9 cellular contexts compared by ENCODE assay signal in genomic region chr12:6763380-6763779, GRCh38. TPM values are rescaled to one million over a fixed set of nuclear protein-coding genes. Genes with fewer than 3 reads are reported as not detected.
A peak's percentile ranks its signal among the peaks of the same experiment; 100 is the strongest.
DNase-seq lines count a peak whose midpoint lies in the region; ATAC-seq and TF ChIP-seq lines count a peak whose summit lies in the region.
"Had no signal": no experiment of that assay in that cellular context is flagged by ENCODE, and none has a peak within 500 bp of the region (broad histone marks: within the 10 kb centered on the region; RNA-seq: fewer than 3 reads in every experiment).

No MANE protein-coding gene starts in this region.

- H3K27ac ChIP-seq in SJSA1 = peak overlapping the region; percentile 45
- peak overlapping the region; percentile 93 to 99 (median 97) for H3K27ac ChIP-seq in gastroesophageal sphincter
- peak overlapping the region; percentile 97 for H3K27ac ChIP-seq in rectal smooth muscle tissue (ENCODE audit: low read depth, low read length)

- WGBS in gastroesophageal sphincter (ENCODE audit: low coverage in 1 of 2), 2 donors = 52 to 95% methylated on average over 2 to 3 of the region's 4 CpGs

- no peaks in the 10 kb centered on the region for H3K9me3 ChIP-seq in SJSA1 (replicated peaks)
- no peaks in the 10 kb centered on the region for H3K9me3 ChIP-seq in gastroesophageal sphincter

- H3K9ac ChIP-seq in rectal smooth muscle tissue (ENCODE audit: low read length) = no peak overlapping the region

- H3K36me3 ChIP-seq in BJ (ENCODE audit: control insufficient read depth, insufficient read depth, low read length) (no peaks in the 10 kb centered on the region), SJSA1 (peaks cover 2% of the 10 kb centered on the region), gastroesophageal sphincter (no peaks in the 10 kb centered on the region), rectal smooth muscle tissue (ENCODE audit: control insufficient read depth, insufficient read depth, low read length) (no peaks in the 10 kb centered on the region)

- CTCF ChIA-PET in BJ (lab: Yijun Ruan, JAX) = interaction anchor here (0.9 to 13.4 kb wide), 4 partner anchors 10 to 64 kb away, joined by 3 to 222 read pairs (median 18); partner anchors contain the start of genes LAG3 and MLF2

- TF ChIP-seq EP300 in gastroesophageal sphincter (IDR thresholded peaks at IDR 0.05) = no peak

- no peaks in the 10 kb centered on the region for H3K27me3 ChIP-seq in BJ (ENCODE audit: control insufficient read depth, insufficient read depth, low read length)
- H3K27me3 ChIP-seq in SJSA1 (replicated peaks) = no peaks in the 10 kb centered on the region
- H3K27me3 ChIP-seq in gastroesophageal sphincter = no peaks in the 10 kb centered on the region
- no peaks in the 10 kb centered on the region for H3K27me3 ChIP-seq in rectal smooth muscle tissue (ENCODE audit: control insufficient read depth, insufficient read depth, low read length)

- TF ChIP-seq POLR2A in gastroesophageal sphincter (IDR thresholded peaks at IDR 0.05) = no peak

- no peak for DNase-seq in BJ (ENCODE audit: low read depth)
- DNase-seq in SJSA1 (ENCODE audit: low read depth in 1 of 2, low spot score in 2 of 2) = no peak
- DNase-seq in NCI-H2107 (lab: John Stamatoyannopoulos, UW) = no peak
- DNase-seq in amygdala (lab: John Stamatoyannopoulos, UW) = no peak
- DNase-seq in DMS153 treated with DMSO at 0.1 percent for 48 hours (lab: John Stamatoyannopoulos, UW; ENCODE audit: unreplicated experiment) = no peak
- DNase-seq in SKM-1 treated with dmso at 0.1 percent for 144 hours (lab: John Stamatoyannopoulos, UW; ENCODE audit: unreplicated experiment) = no peak
- DNase-seq: effector CD8-positive, alpha-beta T cell had no signal

- POLR2A ChIA-PET in BJ (lab: Charles Lee) = interaction anchor here (0.6 kb wide), 1 partner anchor 114 kb away, joined by 5 read pairs; no protein-coding TSS in a partner anchor

- ATAC-seq in gastroesophageal sphincter = no peak

- H3K4me1 ChIP-seq in SJSA1 (replicated peaks) = peaks cover 39% of the 10 kb centered on the region
- H3K4me1 ChIP-seq in gastroesophageal sphincter = peaks cover 0 to 47% (median 21%) of the 10 kb centered on the region in 3 donors
- peaks cover 27% of the 10 kb centered on the region for H3K4me1 ChIP-seq in rectal smooth muscle tissue (ENCODE audit: control insufficient read depth, insufficient read depth, low read length)

- no peak for TF ChIP-seq CTCF in BJ (IDR thresholded peaks at IDR 0.05; ENCODE audit: insufficient read depth, low read depth, low read length)
- no peak for TF ChIP-seq CTCF in gastroesophageal sphincter (IDR thresholded peaks at IDR 0.05)

- H3K4me3 ChIP-seq in BJ (ENCODE audit: low read depth, low read length) = peak overlapping the region; percentile 24
- no peak overlapping the region for H3K4me3 ChIP-seq in SJSA1
- H3K4me3 ChIP-seq in gastroesophageal sphincter = peak overlapping the region; percentile 16 to 91
- no peak overlapping the region for H3K4me3 ChIP-seq in rectal smooth muscle tissue (ENCODE audit: low read length)

RNA-seq across cellular contexts. Expression of gene PTMS, which starts 2.8 kb away (rescaled TPM):
- 234 and 241 TPM in 2 replicates for polyA plus RNA-seq in BJ (2011; rRNA removed)
- 146 and 155 TPM in 2 replicates for polyA minus RNA-seq in BJ (2011; rRNA and poly(A)+ RNA removed)
- 243 and 442 TPM in 2 replicates for total RNA-seq in SJSA1 (2014; rRNA removed; shearing (Covaris generic))
- total RNA-seq in gastroesophageal sphincter = 100 to 1,000 TPM; 259 to 516 (median 325) TPM

RNA-seq across cellular contexts. Expression of gene LAG3, which starts 8.9 kb away (rescaled TPM):
- 0.28 and 0.50 TPM in 2 replicates for polyA plus RNA-seq in BJ (2011; rRNA removed)
- polyA minus RNA-seq in BJ (2011; rRNA and poly(A)+ RNA removed) = 0.38 and 1.0 TPM in 2 replicates
- 0.13 and 0.47 TPM in 2 replicates for total RNA-seq in SJSA1 (2014; rRNA removed; shearing (Covaris generic))
- 1 to 10 TPM in 3 of 4 donors, under 1 TPM in 1; 0.30 to 3.0 (median 1.9) TPM for total RNA-seq in gastroesophageal sphincter

RNA-seq across cellular contexts. Expression of gene MLF2, which starts 10.4 kb away (rescaled TPM):
- polyA plus RNA-seq in BJ (2011; rRNA removed) = 287 and 345 TPM in 2 replicates
- 107 and 132 TPM in 2 replicates for polyA minus RNA-seq in BJ (2011; rRNA and poly(A)+ RNA removed)
- 171 and 243 TPM in 2 replicates for total RNA-seq in SJSA1 (2014; rRNA removed; shearing (Covaris generic))
- total RNA-seq in gastroesophageal sphincter = 100 to 1,000 TPM; 140 to 290 (median 216) TPM

RNA-seq across cellular contexts. Expression of gene CD4, which starts 25.9 kb away (rescaled TPM):
- polyA plus RNA-seq in BJ (2011; rRNA removed) = 0.33 and 0.42 TPM in 2 replicates
- 0.10 and 0.24 TPM in 2 replicates for polyA minus RNA-seq in BJ (2011; rRNA and poly(A)+ RNA removed)
- not detected in 2 replicates for total RNA-seq in SJSA1 (2014; rRNA removed; shearing (Covaris generic))
- total RNA-seq in gastroesophageal sphincter = 10 to 100 TPM in 2 of 4 donors, 1 to 10 TPM in 2; 2.6 to 15.2 (median 9.1) TPM

RNA-seq across cellular contexts. Expression of gene COPS7A, which starts 39.5 kb away (rescaled TPM):
- 128 and 200 TPM in 2 replicates for polyA plus RNA-seq in BJ (2011; rRNA removed)
- 35.6 and 58.7 TPM in 2 replicates for polyA minus RNA-seq in BJ (2011; rRNA and poly(A)+ RNA removed)
- total RNA-seq in SJSA1 (2014; rRNA removed; shearing (Covaris generic)) = 80.2 and 82.4 TPM in 2 replicates
- 10 to 100 TPM; 54.4 to 69.5 (median 55.4) TPM for total RNA-seq in gastroesophageal sphincter

Comparison
In these comparisons a context has a peak if more than half of its experiments do, and no peak if none do; other contexts are left out.
1. H3K4me3 ChIP-seq: peak in BJ (single experiment) and gastroesophageal sphincter (2 of 2); none in SJSA1 (single experiment) and rectal smooth muscle tissue (single experiment).
2. H3K27ac ChIP-seq: peak in every context shown above with its lines; median percentile 97 in gastroesophageal sphincter; 97 in rectal smooth muscle tissue; 45 in SJSA1.